In the genomic region with DNA sequence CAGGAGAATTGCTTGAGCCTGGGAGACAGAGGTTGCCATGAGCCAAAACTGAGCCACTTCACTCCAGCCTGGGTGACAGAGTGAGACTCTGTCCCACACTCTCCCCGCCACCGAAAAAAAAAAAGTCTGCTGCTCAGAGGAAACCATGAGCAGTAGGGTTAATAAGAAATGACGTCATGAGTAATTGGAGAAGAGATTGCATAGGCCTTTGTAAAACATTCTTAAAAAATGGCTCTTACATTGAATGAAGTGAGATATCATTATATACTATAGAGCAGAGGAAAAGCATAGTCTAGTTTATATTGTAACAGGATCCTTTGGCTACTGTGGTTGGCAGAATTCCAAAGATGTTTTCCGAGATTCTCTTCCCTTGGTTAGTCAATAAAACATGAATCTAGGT, we compare ENCODE assay signal across 1 cellular context.
TF ChIP-seq lines count a peak whose summit lies in the region.

No MANE protein-coding gene starts in this region.

TF ChIP-seq in HepG2, 621 proteins besides CTCF, POLR2A, EP300 and RAD21 (continued from another document):
- TF ChIP-seq, protein P1, sequence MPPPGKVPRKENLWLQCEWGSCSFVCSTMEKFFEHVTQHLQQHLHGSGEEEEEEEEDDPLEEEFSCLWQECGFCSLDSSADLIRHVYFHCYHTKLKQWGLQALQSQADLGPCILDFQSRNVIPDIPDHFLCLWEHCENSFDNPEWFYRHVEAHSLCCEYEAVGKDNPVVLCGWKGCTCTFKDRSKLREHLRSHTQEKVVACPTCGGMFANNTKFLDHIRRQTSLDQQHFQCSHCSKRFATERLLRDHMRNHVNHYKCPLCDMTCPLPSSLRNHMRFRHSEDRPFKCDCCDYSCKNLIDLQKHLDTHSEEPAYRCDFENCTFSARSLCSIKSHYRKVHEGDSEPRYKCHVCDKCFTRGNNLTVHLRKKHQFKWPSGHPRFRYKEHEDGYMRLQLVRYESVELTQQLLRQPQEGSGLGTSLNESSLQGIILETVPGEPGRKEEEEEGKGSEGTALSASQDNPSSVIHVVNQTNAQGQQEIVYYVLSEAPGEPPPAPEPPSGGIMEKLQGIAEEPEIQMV (CRISPR knock-in tag; IDR thresholded peaks at IDR 0.05; ENCODE audit: low read depth) = no peak
- no peak for TF ChIP-seq ZSCAN30 (CRISPR knock-in tag; IDR thresholded peaks at IDR 0.05)
- TF ChIP-seq, protein P2, sequence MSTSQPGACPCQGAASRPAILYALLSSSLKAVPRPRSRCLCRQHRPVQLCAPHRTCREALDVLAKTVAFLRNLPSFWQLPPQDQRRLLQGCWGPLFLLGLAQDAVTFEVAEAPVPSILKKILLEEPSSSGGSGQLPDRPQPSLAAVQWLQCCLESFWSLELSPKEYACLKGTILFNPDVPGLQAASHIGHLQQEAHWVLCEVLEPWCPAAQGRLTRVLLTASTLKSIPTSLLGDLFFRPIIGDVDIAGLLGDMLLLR (CRISPR knock-in tag; IDR thresholded peaks at IDR 0.05) = no peak
- TF ChIP-seq ZNF180 (CRISPR knock-in tag; IDR thresholded peaks at IDR 0.05; ENCODE audit: borderline replicate concordance, low read depth) = no peak
- TF ChIP-seq, protein P3, sequence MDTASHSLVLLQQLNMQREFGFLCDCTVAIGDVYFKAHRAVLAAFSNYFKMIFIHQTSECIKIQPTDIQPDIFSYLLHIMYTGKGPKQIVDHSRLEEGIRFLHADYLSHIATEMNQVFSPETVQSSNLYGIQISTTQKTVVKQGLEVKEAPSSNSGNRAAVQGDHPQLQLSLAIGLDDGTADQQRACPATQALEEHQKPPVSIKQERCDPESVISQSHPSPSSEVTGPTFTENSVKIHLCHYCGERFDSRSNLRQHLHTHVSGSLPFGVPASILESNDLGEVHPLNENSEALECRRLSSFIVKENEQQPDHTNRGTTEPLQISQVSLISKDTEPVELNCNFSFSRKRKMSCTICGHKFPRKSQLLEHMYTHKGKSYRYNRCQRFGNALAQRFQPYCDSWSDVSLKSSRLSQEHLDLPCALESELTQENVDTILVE (CRISPR knock-in tag; IDR thresholded peaks at IDR 0.05) = no peak
- TF ChIP-seq, protein P4, sequence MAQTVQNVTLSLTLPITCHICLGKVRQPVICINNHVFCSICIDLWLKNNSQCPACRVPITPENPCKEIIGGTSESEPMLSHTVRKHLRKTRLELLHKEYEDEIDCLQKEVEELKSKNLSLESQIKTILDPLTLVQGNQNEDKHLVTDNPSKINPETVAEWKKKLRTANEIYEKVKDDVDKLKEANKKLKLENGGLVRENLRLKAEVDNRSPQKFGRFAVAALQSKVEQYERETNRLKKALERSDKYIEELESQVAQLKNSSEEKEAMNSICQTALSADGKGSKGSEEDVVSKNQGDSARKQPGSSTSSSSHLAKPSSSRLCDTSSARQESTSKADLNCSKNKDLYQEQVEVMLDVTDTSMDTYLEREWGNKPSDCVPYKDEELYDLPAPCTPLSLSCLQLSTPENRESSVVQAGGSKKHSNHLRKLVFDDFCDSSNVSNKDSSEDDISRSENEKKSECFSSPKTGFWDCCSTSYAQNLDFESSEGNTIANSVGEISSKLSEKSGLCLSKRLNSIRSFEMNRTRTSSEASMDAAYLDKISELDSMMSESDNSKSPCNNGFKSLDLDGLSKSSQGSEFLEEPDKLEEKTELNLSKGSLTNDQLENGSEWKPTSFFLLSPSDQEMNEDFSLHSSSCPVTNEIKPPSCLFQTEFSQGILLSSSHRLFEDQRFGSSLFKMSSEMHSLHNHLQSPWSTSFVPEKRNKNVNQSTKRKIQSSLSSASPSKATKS (CRISPR knock-in tag; IDR thresholded peaks at IDR 0.05) = no peak
- no peak for TF ChIP-seq GRHL1 (CRISPR knock-in tag; conservative IDR thresholded peaks at IDR 0.05)
- TF ChIP-seq MIER2 (CRISPR knock-in tag; IDR thresholded peaks at IDR 0.05) = no peak
TF ChIP-seq in HepG2: peak in this region for 2.
